ENCODE assay signal across 8 cellular contexts in the genomic region with DNA sequence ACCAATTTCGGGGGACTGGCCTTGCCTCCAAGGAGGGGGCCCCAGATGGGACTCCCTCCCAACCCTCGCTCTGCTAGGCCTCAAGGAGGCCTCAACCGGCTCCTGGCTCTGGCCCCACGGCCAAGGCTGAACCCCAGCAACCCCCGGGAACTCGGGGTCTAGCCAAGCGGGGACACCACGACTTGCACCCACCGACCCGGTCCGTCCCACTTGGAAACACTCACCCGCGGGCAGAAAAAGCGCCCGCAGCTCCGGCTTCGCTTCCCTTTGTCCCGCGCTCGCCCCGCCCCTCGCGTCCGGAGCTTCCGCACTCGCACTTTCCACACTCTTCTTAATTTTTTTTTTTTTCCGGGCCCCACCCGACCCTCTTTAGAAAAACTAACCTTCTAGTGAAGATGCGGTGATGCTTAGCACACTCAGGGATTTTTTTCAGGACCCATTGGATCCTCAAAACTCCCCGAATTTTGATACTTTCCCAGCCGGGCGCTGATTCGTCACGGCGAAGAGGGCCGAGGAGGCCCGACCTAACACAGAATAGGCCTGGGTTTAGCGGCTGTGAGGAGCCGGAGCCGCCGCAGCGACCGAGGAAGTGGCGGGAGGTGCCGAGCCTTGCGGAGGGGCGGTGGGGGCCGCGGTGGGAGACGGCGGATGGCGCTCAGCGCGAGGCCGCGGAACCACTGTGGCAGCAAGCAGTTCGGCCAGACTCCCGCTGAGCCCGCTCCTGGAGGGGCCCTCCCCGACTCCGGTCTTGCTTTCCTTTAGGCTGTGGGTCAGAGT. TPM values are rescaled to one million over a fixed set of nuclear protein-coding genes. Genes with fewer than 3 reads are reported as not detected.
DNase-seq lines count a peak whose midpoint lies in the region; ATAC-seq lines count a peak whose summit lies in the region.

A gene (minus strand): TSS at position 270 of the 777 bp plus-strand sequence. CDS start 2,016 bp downstream, outside the sequence.

- H3K27ac Mint-ChIP-seq in T-helper 2 cell treated with Interferon-gamma antibody and Interleukin-4, amounts not matched to agents 5 μg/mL and 100 μg/mL, for 36 hours = peak within 1 kb of the TSS; percentile 94

- no peaks in the 10 kb centered on the region for H3K9me3 ChIP-seq in right cardiac atrium (ENCODE audit: control insufficient read depth, low read length)

- H3K36me3 Mint-ChIP-seq in T-helper 2 cell treated with Interferon-gamma antibody and Interleukin-4, amounts not matched to agents 5 μg/mL and 100 μg/mL, for 36 hours (ENCODE audit: low read depth) = peaks cover 24% of the 10 kb centered on the region

- H3K36me3 ChIP-seq in urinary bladder (ENCODE audit: insufficient read depth) = no peaks in the 10 kb centered on the region

- intact Hi-C loops in right cardiac atrium (cut with DNase I) = no loop called here

- H3K27me3 Mint-ChIP-seq in T-helper 2 cell treated with Interferon-gamma antibody and Interleukin-4, amounts not matched to agents 5 μg/mL and 100 μg/mL, for 36 hours (ENCODE audit: low read depth) = no peaks in the 10 kb centered on the region

- no peaks in the 10 kb centered on the region for H3K27me3 ChIP-seq in right cardiac atrium (ENCODE audit: control insufficient read depth, insufficient read depth)

- H3K4me3 Mint-ChIP-seq in T-helper 2 cell treated with Interferon-gamma antibody and Interleukin-4, amounts not matched to agents 5 μg/mL and 100 μg/mL, for 36 hours = peak within 1 kb of the TSS; percentile 91

- DNase-seq in GDM1 (lab: John Stamatoyannopoulos, UW) = peak; percentile 75
- peak; percentile 41 for DNase-seq in NCI-H128 (lab: John Stamatoyannopoulos, UW; ENCODE audit: unreplicated experiment)
- peak; percentile 69 for DNase-seq in T-helper 2 cell treated with Interferon-gamma antibody and Interleukin-4, amounts not matched to agents 5 μg/mL and 100 μg/mL, for 36 hours (ENCODE audit: low spot score)
- DNase-seq in anterior cingulate cortex (lab: John Stamatoyannopoulos, UW) = peak in 53 of 58 donors; percentile 27 to 95 (median 65)
- DNase-seq in right cardiac atrium = peak; percentile 69 to 89 (median 89)
- no peak for DNase-seq in pulmonary artery endothelial cell (ENCODE audit: low read depth, low spot score)

- no peaks in the 10 kb centered on the region for H3K9me3 Mint-ChIP-seq in T-helper 2 cell treated with Interferon-gamma antibody and Interleukin-4, amounts not matched to agents 5 μg/mL and 100 μg/mL, for 36 hours

- peaks cover 38% of the 10 kb centered on the region for H3K4me1 Mint-ChIP-seq in T-helper 2 cell treated with Interferon-gamma antibody and Interleukin-4, amounts not matched to agents 5 μg/mL and 100 μg/mL, for 36 hours (ENCODE audit: low read depth)

- H3K4me3 ChIP-seq in right cardiac atrium (ENCODE audit: low read length) (peak within 1 kb of the TSS; percentile 98), urinary bladder (ENCODE audit: low read depth, low read length) (peak within 1 kb of the TSS; percentile 87)

- ATAC-seq in HG02571 (IDR thresholded peaks at IDR 0.05; ENCODE audit: unreplicated experiment) (peak; percentile 66), right cardiac atrium (peak; percentile 93 to 96)

- H3K27ac ChIP-seq in right cardiac atrium (ENCODE audit: low read length) (peak within 1 kb of the TSS; percentile 98), urinary bladder (ENCODE audit: low read depth) (peak within 1 kb of the TSS; percentile 98)

- WGBS in right cardiac atrium = under 1% methylated on average over 61 of the region's 61 CpGs
- under 1% methylated on average over 61 of the region's 61 CpGs for WGBS in urinary bladder

- H3K4me1 ChIP-seq in right cardiac atrium (ENCODE audit: control insufficient read depth, insufficient read depth, low read length) (peaks cover 5% of the 10 kb centered on the region), urinary bladder (ENCODE audit: insufficient read depth) (peaks cover 1% of the 10 kb centered on the region)

RNA-seq across cellular contexts. Expression of the gene that starts here (rescaled TPM):
- 10 to 100 TPM; 69.2 to 72.0 (median 71.4) TPM for total RNA-seq in right cardiac atrium
- 51.8 TPM for polyA plus RNA-seq in right cardiac atrium
- total RNA-seq in pulmonary artery endothelial cell = 85.1 and 88.7 TPM in 2 replicates
- 126 TPM for total RNA-seq in urinary bladder
- 97.6 TPM for polyA plus RNA-seq in urinary bladder
